In the genomic region with DNA sequence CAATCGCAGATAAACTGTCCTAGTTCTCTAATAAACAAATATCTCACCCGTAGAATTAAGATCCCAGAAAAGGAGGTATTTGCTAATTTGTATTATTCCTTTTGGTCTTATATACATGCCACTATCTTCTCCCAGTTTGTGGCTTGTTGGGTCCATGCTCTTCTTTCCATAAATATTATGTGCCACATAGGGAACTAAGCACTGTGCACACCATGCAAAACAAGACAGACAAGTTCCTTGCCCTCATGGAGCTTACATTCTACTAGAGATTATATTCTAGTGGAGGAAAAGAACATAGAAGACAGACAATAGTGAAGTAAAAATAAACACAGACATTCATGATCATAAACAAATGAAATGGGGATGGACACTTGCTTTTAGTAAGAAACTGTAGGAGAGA, we compare ENCODE assay signal across 14 cellular contexts. TPM values are rescaled to one million over a fixed set of nuclear protein-coding genes. Genes with fewer than 3 reads are reported as not detected.
DNase-seq lines count a peak whose midpoint lies in the region; ATAC-seq, FAIRE-seq and TF ChIP-seq lines count a peak whose summit lies in the region.
"Had no signal": no experiment of that assay in that cellular context is flagged by ENCODE, and none has a peak within 500 bp of the region (broad histone marks: within the 10 kb centered on the region; RNA-seq: fewer than 3 reads in every experiment).

No MANE protein-coding gene starts in this region.

- H3K4me1 ChIP-seq in K562 (replicated peaks in 1 of 2; ENCODE audit: control insufficient read depth in 2 of 2, insufficient read depth in 2 of 2, low read length in 2 of 2), result peaks cover 2 to 7% of the 10 kb centered on the region in 2 experiments; a peak in 2 of 5 replicates

- 93% methylated on average over 2 of the region's 2 CpGs for WGBS in K562 (ENCODE audit: insufficient coverage, low coverage, missing lambda C conversion rate)

- intact Hi-C loops in CD4-positive, alpha-beta T cell (cut with DNase I, micrococcal nuclease), result no loop called here
- intact Hi-C loops in activated T-helper 1 cell treated with anti-CD3 and anti-CD28 coated beads, Interleukin-12 subunit alpha, Interleukin-12 subunit beta, Interleukin-2, Interleukin-4 antibody, amounts not matched to agents 30 ng/mL and 10 ng/mL and 1 ng/mL, durations not matched to agents 14 hours and 24 hours and 36 hours (cut with micrococcal nuclease), result no loop called here
- intact Hi-C loops in K562 (cut with micrococcal nuclease), result no loop called here

- BruUV-seq in K562 (replicated peaks; lab: Mats Ljungman, UMichigan), result no TSS peak

- CTCF ChIA-PET in CD4-positive, alpha-beta T cell (lab: Charles Lee), result no interaction called here
- CTCF ChIA-PET in K562 (lab: Yijun Ruan, JAX; ENCODE audit: low intra/inter-chr PET ratio), result no interaction called here

- H2AFZ ChIP-seq in K562 (ENCODE audit: low read depth, low read length), result no peak overlapping the region
- H2AFZ ChIP-seq: GM23338 had no signal

- FAIRE-seq in K562 (lab: Jason Lieb, UNC), result no peak

- peak overlapping the region; percentile 4 for H3K27ac Mint-ChIP-seq in T-helper 1 cell treated with Interleukin-12 subunit alpha and Interleukin-12 subunit beta and Interleukin-4 antibody, amounts not matched to agents 30 μg/mL and 1 μg/mL, for 36 hours
- peak overlapping the region; percentile 4 for H3K27ac Mint-ChIP-seq in CD4-positive, alpha-beta T cell
- H3K27ac Mint-ChIP-seq in activated T-helper 1 cell treated with anti-CD3 and anti-CD28 coated beads, Interleukin-12 subunit alpha, Interleukin-12 subunit beta, Interleukin-2, Interleukin-4 antibody, amounts not matched to agents 30 ng/mL and 10 ng/mL and 1 ng/mL, durations not matched to agents 14 hours and 24 hours and 36 hours, result peak overlapping the region; percentile 26
- H3K27ac Mint-ChIP-seq: GM23338 had no signal

- H3K36me3 Mint-ChIP-seq in T-helper 1 cell treated with Interleukin-12 subunit alpha and Interleukin-12 subunit beta and Interleukin-4 antibody, amounts not matched to agents 30 μg/mL and 1 μg/mL, for 36 hours (ENCODE audit: low read depth), result peaks cover 32% of the 10 kb centered on the region
- peaks cover 74% of the 10 kb centered on the region for H3K36me3 Mint-ChIP-seq in CD4-positive, alpha-beta T cell (ENCODE audit: low read depth)
- H3K36me3 Mint-ChIP-seq in activated T-helper 1 cell treated with anti-CD3 and anti-CD28 coated beads, Interleukin-12 subunit alpha, Interleukin-12 subunit beta, Interleukin-2, Interleukin-4 antibody, amounts not matched to agents 30 ng/mL and 10 ng/mL and 1 ng/mL, durations not matched to agents 14 hours and 24 hours and 36 hours (ENCODE audit: low read depth), result peaks cover 42% of the 10 kb centered on the region

- H3K27ac ChIP-seq in CD4-positive, alpha-beta T cell (ENCODE audit: low read depth, low read length), result no peak overlapping the region
- H3K27ac ChIP-seq in K562 (ENCODE audit: extremely low read depth, low read depth, low read length), result no peak overlapping the region
- no peak overlapping the region for H3K27ac ChIP-seq in caudate nucleus (ENCODE audit: low read depth, low read length)
- H3K27ac ChIP-seq: 22Rv1 had no signal

- no peaks in the 10 kb centered on the region for H3K9me3 ChIP-seq in CD4-positive, alpha-beta T cell (ENCODE audit: control insufficient read depth, low read length)
- H3K9me3 ChIP-seq in K562 (replicated peaks; ENCODE audit: control insufficient read depth, insufficient read depth, low read depth, low read length), result peaks cover 10% of the 10 kb centered on the region; the same call in 1 of the 2 replicates

- no peak for DNase-seq in T-helper 1 cell
- DNase-seq in CD4-positive, alpha-beta T cell, result no peak
- DNase-seq in activated T-helper 1 cell treated with anti-CD3 and anti-CD28 coated beads, Interleukin-12 subunit alpha, Interleukin-12 subunit beta, Interleukin-2, Interleukin-4 antibody, amounts not matched to agents 30 ng/mL and 10 ng/mL and 1 ng/mL, durations not matched to agents 14 hours and 24 hours and 36 hours (ENCODE audit: low spot score), result no peak
- no peak for DNase-seq in K562 (ENCODE audit: extremely low read depth in 1 of 4, low spot score in 3 of 4)
- DNase-seq in pons (ENCODE audit: low spot score), result no peak
- no peak for DNase-seq in caudate nucleus (lab: John Stamatoyannopoulos, UW)
- no peak for DNase-seq in NAMALWA (ENCODE audit: low spot score)
- DNase-seq: Calu3, DMS 273 treated with DMSO at 0.1 percent for 48 hours, H7 had no signal

- no peak for TF ChIP-seq EP300 in K562 (IDR thresholded peaks at IDR 0.05; ENCODE audit: low read length)

- no peak for TF ChIP-seq CTCF in CD4-positive, alpha-beta T cell (IDR thresholded peaks at IDR 0.05)
- no peak for TF ChIP-seq CTCF in K562 (IDR thresholded peaks at IDR 0.05 in 2 of 3, conservative IDR thresholded peaks at IDR 0.05 in 1 of 3; ENCODE audit: insufficient read depth in 2 of 3, low read depth in 1 of 3, low read length in 3 of 3)

- H3K79me2 ChIP-seq in K562 (ENCODE audit: control insufficient read depth, insufficient read depth, low read length), result peaks cover 80% of the 10 kb centered on the region

- no peaks in the 10 kb centered on the region for H3K27me3 Mint-ChIP-seq in T-helper 1 cell treated with Interleukin-12 subunit alpha and Interleukin-12 subunit beta and Interleukin-4 antibody, amounts not matched to agents 30 μg/mL and 1 μg/mL, for 36 hours (ENCODE audit: low read depth)
- no peaks in the 10 kb centered on the region for H3K27me3 Mint-ChIP-seq in CD4-positive, alpha-beta T cell
- no peaks in the 10 kb centered on the region for H3K27me3 Mint-ChIP-seq in activated T-helper 1 cell treated with anti-CD3 and anti-CD28 coated beads, Interleukin-12 subunit alpha, Interleukin-12 subunit beta, Interleukin-2, Interleukin-4 antibody, amounts not matched to agents 30 ng/mL and 10 ng/mL and 1 ng/mL, durations not matched to agents 14 hours and 24 hours and 36 hours (ENCODE audit: insufficient read depth)

- TF ChIP-seq RAD21 in K562 (CRISPR knock-in tag; conservative IDR thresholded peaks at IDR 0.05 in 1 of 2, IDR thresholded peaks at IDR 0.05 in 1 of 2), result no peak

- no peak overlapping the region for H3K4me2 ChIP-seq in K562 (ENCODE audit: insufficient read depth, low read length)
- H3K4me2 ChIP-seq: GM23338 had no signal

- H3K4me3 Mint-ChIP-seq in T-helper 1 cell treated with Interleukin-12 subunit alpha and Interleukin-12 subunit beta and Interleukin-4 antibody, amounts not matched to agents 30 μg/mL and 1 μg/mL, for 36 hours, result no peak overlapping the region
- peak overlapping the region; percentile 4 for H3K4me3 Mint-ChIP-seq in CD4-positive, alpha-beta T cell
- H3K4me3 Mint-ChIP-seq in activated T-helper 1 cell treated with anti-CD3 and anti-CD28 coated beads, Interleukin-12 subunit alpha, Interleukin-12 subunit beta, Interleukin-2, Interleukin-4 antibody, amounts not matched to agents 30 ng/mL and 10 ng/mL and 1 ng/mL, durations not matched to agents 14 hours and 24 hours and 36 hours, result peak overlapping the region; percentile 29
- H3K4me3 Mint-ChIP-seq: CD14-positive monocyte, GM23338 had no signal

- peaks cover 5% of the 10 kb centered on the region for H3K9me3 Mint-ChIP-seq in T-helper 1 cell treated with Interleukin-12 subunit alpha and Interleukin-12 subunit beta and Interleukin-4 antibody, amounts not matched to agents 30 μg/mL and 1 μg/mL, for 36 hours
- no peaks in the 10 kb centered on the region for H3K9me3 Mint-ChIP-seq in CD4-positive, alpha-beta T cell
- H3K9me3 Mint-ChIP-seq in activated T-helper 1 cell treated with anti-CD3 and anti-CD28 coated beads, Interleukin-12 subunit alpha, Interleukin-12 subunit beta, Interleukin-2, Interleukin-4 antibody, amounts not matched to agents 30 ng/mL and 10 ng/mL and 1 ng/mL, durations not matched to agents 14 hours and 24 hours and 36 hours, result peaks cover 5% of the 10 kb centered on the region
- H3K9me3 Mint-ChIP-seq: GM23338 had no signal

- ATAC-seq in CD4-positive, alpha-beta T cell (ENCODE audit: poor library complexity), result no peak
- no peak for ATAC-seq in K562
- ATAC-seq: GM23338 had no signal

- H3K9ac ChIP-seq in K562 (ENCODE audit: insufficient read depth in 1 of 2, low read depth in 2 of 2, low read length in 2 of 2), result no peak overlapping the region

- no peaks in the 10 kb centered on the region for H3K27me3 ChIP-seq in CD4-positive, alpha-beta T cell (ENCODE audit: control insufficient read depth, insufficient read depth, low read length)
- no peaks in the 10 kb centered on the region for H3K27me3 ChIP-seq in K562 (ENCODE audit: control insufficient read depth in 2 of 2, insufficient read depth in 2 of 2, low read length in 2 of 2)

- H3K9me1 ChIP-seq in K562 (ENCODE audit: control insufficient read depth, insufficient read depth, low read length), result no peaks in the 10 kb centered on the region

- POLR2A ChIA-PET in CD4-positive, alpha-beta T cell (lab: Charles Lee), result no interaction called here
- POLR2A ChIA-PET in K562 (lab: Yijun Ruan, JAX), result interaction anchor here (0.8 to 1.1 kb wide), 3 partner anchors 10 to 63 kb away, joined by 3 to 4 read pairs (median 3); no protein-coding TSS in a partner anchor

- no peak overlapping the region for H3K4me3 ChIP-seq in K562
- H3K4me3 ChIP-seq: GM23338 had no signal

- H4K20me1 ChIP-seq in K562 (replicated peaks; ENCODE audit: control insufficient read depth, insufficient read depth, low read length), result no peaks in the 10 kb centered on the region

- peaks cover 16% of the 10 kb centered on the region for H3K4me1 Mint-ChIP-seq in T-helper 1 cell treated with Interleukin-12 subunit alpha and Interleukin-12 subunit beta and Interleukin-4 antibody, amounts not matched to agents 30 μg/mL and 1 μg/mL, for 36 hours (ENCODE audit: low read depth)
- H3K4me1 Mint-ChIP-seq in CD4-positive, alpha-beta T cell (ENCODE audit: low read depth), result peaks cover 20% of the 10 kb centered on the region
- H3K4me1 Mint-ChIP-seq in activated T-helper 1 cell treated with anti-CD3 and anti-CD28 coated beads, Interleukin-12 subunit alpha, Interleukin-12 subunit beta, Interleukin-2, Interleukin-4 antibody, amounts not matched to agents 30 ng/mL and 10 ng/mL and 1 ng/mL, durations not matched to agents 14 hours and 24 hours and 36 hours (ENCODE audit: low read depth), result peaks cover 25% of the 10 kb centered on the region

- peaks cover 85% of the 10 kb centered on the region for H3K36me3 ChIP-seq in K562 (ENCODE audit: control insufficient read depth, insufficient read depth, low read length)

- in situ Hi-C loops in K562 (cut with MboI), result no loop called here

- TF ChIP-seq POLR2A in K562 (conservative IDR thresholded peaks at IDR 0.05), result no peak

RNA-seq across cellular contexts. Expression of gene GART, which starts 4.7 kb away (rescaled TPM):
- total RNA-seq in CD4-positive, alpha-beta T cell, result 10 to 100 TPM; 21.8 to 25.5 TPM
- total RNA-seq in activated T-helper 1 cell treated with anti-CD3 and anti-CD28 coated beads, Interleukin-12 subunit alpha, Interleukin-12 subunit beta, Interleukin-2, Interleukin-4 antibody, amounts not matched to agents 30 ng/mL and 10 ng/mL and 1 ng/mL, durations not matched to agents 14 hours and 24 hours and 36 hours, result 210 and 228 TPM in 2 replicates
- 282 and 575 TPM in 2 replicates for total RNA-seq in K562 (2011; cell fraction: chromatin; rRNA removed; ENCODE audit: low replicate concordance)
- total RNA-seq in K562 (2011; cell fraction: nucleolus; rRNA removed), result 120 and 142 TPM in 2 replicates
- 254 and 330 TPM in 2 replicates for total RNA-seq in K562 (2011; cell fraction: nucleoplasm; rRNA removed)
- total RNA-seq in K562 (2014; rRNA removed), result 260 and 356 TPM in 2 replicates
- 349 and 398 TPM in 2 replicates for total RNA-seq in K562 (2014; rRNA removed; fragmentation: Illumina TruSeq; extraction: Trizol)
- 258 and 267 TPM in 2 replicates for total RNA-seq in K562 (2015; rRNA removed; fragmentation: Illumina TruSeq; extraction: Trizol)
- 396 and 415 TPM in 2 replicates for total RNA-seq in K562 (2021)
- 100 and 141 TPM in 2 replicates for polyA plus RNA-seq in K562 (2011; rRNA removed)
- 41.9 and 69.4 TPM in 2 replicates for polyA plus RNA-seq in K562 (2011; cell fraction: cytosol; rRNA removed)
- polyA plus RNA-seq in K562 (2011; cell fraction: nucleus; rRNA removed), result 111 and 125 TPM in 2 replicates
- 155 and 181 TPM in 2 replicates for polyA plus RNA-seq in K562 (2012)
- 409 and 429 TPM in 2 replicates for polyA plus RNA-seq in K562 (2014; fragmentation: Illumina TruSeq; extraction: Trizol)
- polyA plus RNA-seq in K562 (2014; fragmentation: Nextera tagmentation; extraction: Ambion mirVana), result 100 to 1,000 TPM; 276 to 387 TPM
- polyA plus RNA-seq in K562 (2014; rRNA removed), result 230 and 236 TPM in 2 replicates
- 152 and 154 TPM in 2 replicates for polyA minus RNA-seq in K562 (2011; rRNA and poly(A)+ RNA removed)
- polyA minus RNA-seq in K562 (2011; cell fraction: cytosol; rRNA and poly(A)+ RNA removed), result 92.6 and 125 TPM in 2 replicates
- 83.7 and 168 TPM in 2 replicates for polyA minus RNA-seq in K562 (2011; cell fraction: nucleus; rRNA and poly(A)+ RNA removed)

RNA-seq across cellular contexts. Expression of gene SON, which starts 5.6 kb away (rescaled TPM):
- total RNA-seq in CD4-positive, alpha-beta T cell, result 100 to 1,000 TPM; 420 to 438 TPM
- 342 and 361 TPM in 2 replicates for total RNA-seq in activated T-helper 1 cell treated with anti-CD3 and anti-CD28 coated beads, Interleukin-12 subunit alpha, Interleukin-12 subunit beta, Interleukin-2, Interleukin-4 antibody, amounts not matched to agents 30 ng/mL and 10 ng/mL and 1 ng/mL, durations not matched to agents 14 hours and 24 hours and 36 hours
- total RNA-seq in K562 (2011; cell fraction: chromatin; rRNA removed; ENCODE audit: low replicate concordance), result 223 and 597 TPM in 2 replicates
- total RNA-seq in K562 (2011; cell fraction: nucleolus; rRNA removed), result 107 and 150 TPM in 2 replicates
- total RNA-seq in K562 (2011; cell fraction: nucleoplasm; rRNA removed), result 253 and 349 TPM in 2 replicates
- 126 and 185 TPM in 2 replicates for total RNA-seq in K562 (2014; rRNA removed)
- total RNA-seq in K562 (2014; rRNA removed; fragmentation: Illumina TruSeq; extraction: Trizol), result 142 and 149 TPM in 2 replicates
- total RNA-seq in K562 (2015; rRNA removed; fragmentation: Illumina TruSeq; extraction: Trizol), result 120 and 149 TPM in 2 replicates
- total RNA-seq in K562 (2021), result 242 and 259 TPM in 2 replicates
- polyA plus RNA-seq in K562 (2011; rRNA removed), result 99.1 and 105 TPM in 2 replicates
- 88.2 and 117 TPM in 2 replicates for polyA plus RNA-seq in K562 (2011; cell fraction: cytosol; rRNA removed)
- 255 and 309 TPM in 2 replicates for polyA plus RNA-seq in K562 (2011; cell fraction: nucleus; rRNA removed)
- 146 and 246 TPM in 2 replicates for polyA plus RNA-seq in K562 (2012)
- polyA plus RNA-seq in K562 (2014; fragmentation: Illumina TruSeq; extraction: Trizol), result 173 and 203 TPM in 2 replicates
- 100 to 1,000 TPM; 195 to 742 TPM for polyA plus RNA-seq in K562 (2014; fragmentation: Nextera tagmentation; extraction: Ambion mirVana)
- 97.6 and 187 TPM in 2 replicates for polyA plus RNA-seq in K562 (2014; rRNA removed)
- 241 and 277 TPM in 2 replicates for polyA minus RNA-seq in K562 (2011; rRNA and poly(A)+ RNA removed)
- 183 and 187 TPM in 2 replicates for polyA minus RNA-seq in K562 (2011; cell fraction: cytosol; rRNA and poly(A)+ RNA removed)
- 121 and 212 TPM in 2 replicates for polyA minus RNA-seq in K562 (2011; cell fraction: nucleus; rRNA and poly(A)+ RNA removed)

RNA-seq across cellular contexts. Expression of gene DNAJC28, which starts 45.7 kb away (rescaled TPM):
- total RNA-seq in CD4-positive, alpha-beta T cell, result not detected
- 0.12 and 0.18 TPM in 2 replicates for total RNA-seq in activated T-helper 1 cell treated with anti-CD3 and anti-CD28 coated beads, Interleukin-12 subunit alpha, Interleukin-12 subunit beta, Interleukin-2, Interleukin-4 antibody, amounts not matched to agents 30 ng/mL and 10 ng/mL and 1 ng/mL, durations not matched to agents 14 hours and 24 hours and 36 hours
- total RNA-seq in K562 (2011; cell fraction: chromatin; rRNA removed; ENCODE audit: low replicate concordance), result 1.8 and 5.7 TPM in 2 replicates
- 1.7 and 2.5 TPM in 2 replicates for total RNA-seq in K562 (2011; cell fraction: nucleolus; rRNA removed)
- 1.8 and 2.3 TPM in 2 replicates for total RNA-seq in K562 (2011; cell fraction: nucleoplasm; rRNA removed)
- total RNA-seq in K562 (2014; rRNA removed) (0.53 and 1.6 TPM in 2 replicates), K562 (2014; rRNA removed; fragmentation: Illumina TruSeq; extraction: Trizol) (1.1 and 1.4 TPM in 2 replicates), K562 (2015; rRNA removed; fragmentation: Illumina TruSeq; extraction: Trizol) (0.72 and 1.2 TPM in 2 replicates), K562 (2021) (0.49 and 0.82 TPM in 2 replicates)
- polyA plus RNA-seq in K562 (2011; rRNA removed) (1.4 and 2.0 TPM in 2 replicates), K562 (2014; fragmentation: Illumina TruSeq; extraction: Trizol) (0.68 and 0.91 TPM in 2 replicates), K562 (2014; fragmentation: Nextera tagmentation; extraction: Ambion mirVana) (under 1 TPM; 0.75 to 0.92 TPM), K562 (2014; rRNA removed) (1.3 and 2.5 TPM in 2 replicates)
- polyA plus RNA-seq in K562 (2011; cell fraction: cytosol; rRNA removed), result 0.24 and 0.29 TPM in 2 replicates
- 0.43 and 0.44 TPM in 2 replicates for polyA plus RNA-seq in K562 (2011; cell fraction: nucleus; rRNA removed)
- 0.39 and 0.74 TPM in 2 replicates for polyA plus RNA-seq in K562 (2012)
- 1.7 and 3.1 TPM in 2 replicates for polyA minus RNA-seq in K562 (2011; rRNA and poly(A)+ RNA removed)
- 0.48 TPM in 1 of 2 replicates, not detected in the other for polyA minus RNA-seq in K562 (2011; cell fraction: cytosol; rRNA and poly(A)+ RNA removed)
- 1.1 and 2.6 TPM in 2 replicates for polyA minus RNA-seq in K562 (2011; cell fraction: nucleus; rRNA and poly(A)+ RNA removed)

RNA-seq across cellular contexts. Expression of gene DONSON, which starts 51.3 kb away (rescaled TPM):
- total RNA-seq in CD4-positive, alpha-beta T cell, result 10 to 100 TPM; 11.9 to 13.5 TPM
- 37.5 and 38.7 TPM in 2 replicates for total RNA-seq in activated T-helper 1 cell treated with anti-CD3 and anti-CD28 coated beads, Interleukin-12 subunit alpha, Interleukin-12 subunit beta, Interleukin-2, Interleukin-4 antibody, amounts not matched to agents 30 ng/mL and 10 ng/mL and 1 ng/mL, durations not matched to agents 14 hours and 24 hours and 36 hours
- 58.1 and 105 TPM in 2 replicates for total RNA-seq in K562 (2011; cell fraction: chromatin; rRNA removed; ENCODE audit: low replicate concordance)
- total RNA-seq in K562 (2011; cell fraction: nucleolus; rRNA removed), result 39.5 and 39.6 TPM in 2 replicates
- total RNA-seq in K562 (2011; cell fraction: nucleoplasm; rRNA removed), result 51.0 and 57.4 TPM in 2 replicates
- total RNA-seq in K562 (2014; rRNA removed), result 56.5 and 62.6 TPM in 2 replicates
- 91.0 and 91.4 TPM in 2 replicates for total RNA-seq in K562 (2014; rRNA removed; fragmentation: Illumina TruSeq; extraction: Trizol)
- 72.4 and 72.6 TPM in 2 replicates for total RNA-seq in K562 (2015; rRNA removed; fragmentation: Illumina TruSeq; extraction: Trizol)
- 53.0 and 54.1 TPM in 2 replicates for total RNA-seq in K562 (2021)
- 114 and 124 TPM in 2 replicates for polyA plus RNA-seq in K562 (2011; rRNA removed)
- polyA plus RNA-seq in K562 (2011; cell fraction: cytosol; rRNA removed), result 47.7 and 55.4 TPM in 2 replicates
- polyA plus RNA-seq in K562 (2011; cell fraction: nucleus; rRNA removed), result 75.8 and 110 TPM in 2 replicates
- 71.9 and 112 TPM in 2 replicates for polyA plus RNA-seq in K562 (2012)
- polyA plus RNA-seq in K562 (2014; fragmentation: Illumina TruSeq; extraction: Trizol), result 75.8 and 80.1 TPM in 2 replicates
- 10 to 100 TPM; 26.7 to 30.6 TPM for polyA plus RNA-seq in K562 (2014; fragmentation: Nextera tagmentation; extraction: Ambion mirVana)
- 61.4 and 68.9 TPM in 2 replicates for polyA plus RNA-seq in K562 (2014; rRNA removed)
- 102 and 112 TPM in 2 replicates for polyA minus RNA-seq in K562 (2011; rRNA and poly(A)+ RNA removed)
- 31.9 and 51.6 TPM in 2 replicates for polyA minus RNA-seq in K562 (2011; cell fraction: cytosol; rRNA and poly(A)+ RNA removed)
- 21.3 and 41.1 TPM in 2 replicates for polyA minus RNA-seq in K562 (2011; cell fraction: nucleus; rRNA and poly(A)+ RNA removed)

RNA-seq across cellular contexts. Expression of gene TMEM50B, which starts 57.4 kb away (rescaled TPM):
- total RNA-seq in CD4-positive, alpha-beta T cell, result 10 to 100 TPM; 38.4 to 40.3 TPM
- 12.0 and 14.0 TPM in 2 replicates for total RNA-seq in activated T-helper 1 cell treated with anti-CD3 and anti-CD28 coated beads, Interleukin-12 subunit alpha, Interleukin-12 subunit beta, Interleukin-2, Interleukin-4 antibody, amounts not matched to agents 30 ng/mL and 10 ng/mL and 1 ng/mL, durations not matched to agents 14 hours and 24 hours and 36 hours
- total RNA-seq in K562 (2011; cell fraction: chromatin; rRNA removed; ENCODE audit: low replicate concordance), result 80.7 and 176 TPM in 2 replicates
- total RNA-seq in K562 (2011; cell fraction: nucleolus; rRNA removed), result 63.4 and 65.5 TPM in 2 replicates
- 122 and 158 TPM in 2 replicates for total RNA-seq in K562 (2011; cell fraction: nucleoplasm; rRNA removed)
- total RNA-seq in K562 (2014; rRNA removed) (19.8 and 20.5 TPM in 2 replicates), K562 (2014; rRNA removed; fragmentation: Illumina TruSeq; extraction: Trizol) (28.9 and 29.6 TPM in 2 replicates), K562 (2015; rRNA removed; fragmentation: Illumina TruSeq; extraction: Trizol) (23.9 and 26.6 TPM in 2 replicates), K562 (2021) (24.1 and 25.7 TPM in 2 replicates)
- polyA plus RNA-seq in K562 (2011; rRNA removed) (64.6 and 80.1 TPM in 2 replicates), K562 (2014; fragmentation: Illumina TruSeq; extraction: Trizol) (23.3 and 28.8 TPM in 2 replicates), K562 (2014; fragmentation: Nextera tagmentation; extraction: Ambion mirVana) (10 to 100 TPM; 41.3 to 49.1 TPM), K562 (2014; rRNA removed) (39.6 and 40.7 TPM in 2 replicates)
- 17.4 and 47.8 TPM in 2 replicates for polyA plus RNA-seq in K562 (2011; cell fraction: cytosol; rRNA removed)
- polyA plus RNA-seq in K562 (2011; cell fraction: nucleus; rRNA removed), result 123 and 167 TPM in 2 replicates
- 23.7 and 39.6 TPM in 2 replicates for polyA plus RNA-seq in K562 (2012)
- polyA minus RNA-seq in K562 (2011; rRNA and poly(A)+ RNA removed), result 23.1 and 28.5 TPM in 2 replicates
- 6.7 and 7.5 TPM in 2 replicates for polyA minus RNA-seq in K562 (2011; cell fraction: cytosol; rRNA and poly(A)+ RNA removed)
- 18.4 and 34.7 TPM in 2 replicates for polyA minus RNA-seq in K562 (2011; cell fraction: nucleus; rRNA and poly(A)+ RNA removed)
